ENCODE assay signal across 27 cellular contexts in the genomic region with DNA sequence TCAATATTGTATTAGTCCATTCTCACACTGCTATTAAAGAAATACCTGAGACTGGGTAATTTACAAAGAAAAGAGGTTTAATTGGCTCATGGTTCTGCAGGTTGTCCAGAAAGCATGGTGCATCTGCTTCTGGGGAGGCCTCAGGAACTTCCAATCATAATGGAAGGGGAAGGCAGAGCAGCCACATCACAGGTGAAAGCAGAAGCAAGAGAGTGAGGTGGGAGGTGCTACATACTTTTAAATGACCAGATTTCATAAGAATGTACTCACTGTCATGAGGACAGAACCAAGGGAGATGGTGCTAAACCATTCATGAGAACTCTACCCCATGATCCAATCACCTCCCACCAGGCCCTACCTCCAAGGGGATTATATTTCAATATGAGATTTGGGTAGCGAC. TPM values are rescaled to one million over a fixed set of nuclear protein-coding genes. Genes with fewer than 3 reads are reported as not detected.
DNase-seq lines count a peak whose midpoint lies in the region; ATAC-seq, FAIRE-seq and TF ChIP-seq lines count a peak whose summit lies in the region.
"Had no signal": no experiment of that assay in that cellular context is flagged by ENCODE, and none has a peak within 500 bp of the region (broad histone marks: within the 10 kb centered on the region; RNA-seq: fewer than 3 reads in every experiment).

No MANE protein-coding gene starts in this region.

- H3K27ac Mint-ChIP-seq in activated CD8-positive, alpha-beta T cell treated with anti-CD3 and anti-CD28 coated beads for 36 hours = no peak overlapping the region
- H3K27ac Mint-ChIP-seq in activated CD8-positive, alpha-beta T cell treated with anti-CD3 and anti-CD28 coated beads, Interleukin-2, amount 10 ng/mL, durations not matched to agents 7 days and 5 days = no peak overlapping the region
- H3K27ac Mint-ChIP-seq in stimulated activated effector memory CD8-positive, alpha-beta T cell treated with anti-CD3 and anti-CD28 coated beads, Interleukin-12 subunit alpha, Interleukin-12 subunit beta, amount 100 ng/mL, for 72 hours = peak overlapping the region; percentile 66
- H3K27ac Mint-ChIP-seq in activated naive CD8-positive, alpha-beta T cell treated with anti-CD3 and anti-CD28 coated beads for 36 hours = no peak overlapping the region
- H3K27ac Mint-ChIP-seq: CD14-positive monocyte; CD4-positive, alpha-beta T cell had no signal

- no peaks in the 10 kb centered on the region for H3K36me3 Mint-ChIP-seq in activated CD8-positive, alpha-beta T cell treated with anti-CD3 and anti-CD28 coated beads for 36 hours (ENCODE audit: low read depth)
- H3K36me3 Mint-ChIP-seq in activated CD8-positive, alpha-beta T cell treated with anti-CD3 and anti-CD28 coated beads, Interleukin-2, amount 10 ng/mL, durations not matched to agents 7 days and 5 days (ENCODE audit: low read depth) = peaks cover 4% of the 10 kb centered on the region
- no peaks in the 10 kb centered on the region for H3K36me3 Mint-ChIP-seq in stimulated activated effector memory CD8-positive, alpha-beta T cell treated with anti-CD3 and anti-CD28 coated beads, Interleukin-12 subunit alpha, Interleukin-12 subunit beta, amount 100 ng/mL, for 72 hours
- H3K36me3 Mint-ChIP-seq in activated naive CD8-positive, alpha-beta T cell treated with anti-CD3 and anti-CD28 coated beads for 36 hours = peaks cover 2% of the 10 kb centered on the region
- H3K36me3 Mint-ChIP-seq: CD14-positive monocyte; CD8-positive, alpha-beta memory T cell had no signal

- intact Hi-C loops in activated CD8-positive, alpha-beta T cell treated with anti-CD3 and anti-CD28 coated beads for 36 hours (cut with micrococcal nuclease) = no loop called here
- intact Hi-C loops in aorta (cut with DNase I) = no loop called here

- no peaks in the 10 kb centered on the region for H3K27me3 Mint-ChIP-seq in activated CD8-positive, alpha-beta T cell treated with anti-CD3 and anti-CD28 coated beads for 36 hours
- H3K27me3 Mint-ChIP-seq in activated CD8-positive, alpha-beta T cell treated with anti-CD3 and anti-CD28 coated beads, Interleukin-2, amount 10 ng/mL, durations not matched to agents 7 days and 5 days (ENCODE audit: low read depth) = no peaks in the 10 kb centered on the region
- no peaks in the 10 kb centered on the region for H3K27me3 Mint-ChIP-seq in activated naive CD8-positive, alpha-beta T cell treated with anti-CD3 and anti-CD28 coated beads for 36 hours
- H3K27me3 Mint-ChIP-seq: CD4-positive, alpha-beta T cell had no signal

- no peaks in the 10 kb centered on the region for H3K36me3 ChIP-seq in aorta (ENCODE audit: control insufficient read depth in 1 of 2, insufficient read depth in 2 of 2, low read length in 1 of 2)
- H3K36me3 ChIP-seq: BE2C; BLaER1 treated with 17β-estradiol and CSF1 and Interleukin-3, amounts not matched to agents 10 nM and 100 nM had no signal

- no peak overlapping the region for H3K4me3 ChIP-seq in GM12865 (ENCODE audit: low read depth, low read length)
- H3K4me3 ChIP-seq in aorta (ENCODE audit: low read length in 2 of 2) = no peak overlapping the region
- H3K4me3 ChIP-seq: A549; BLaER1 treated with 17β-estradiol and CSF1 and Interleukin-3, amounts not matched to agents 10 nM and 100 nM; GM23248 had no signal

- ATAC-seq in activated CD8-positive, alpha-beta T cell treated with anti-CD3 and anti-CD28 coated beads for 36 hours = peak; percentile 35
- no peak for ATAC-seq in activated CD8-positive, alpha-beta T cell treated with anti-CD3 and anti-CD28 coated beads, Interleukin-2, amount 10 ng/mL, durations not matched to agents 7 days and 5 days
- peak; percentile 41 for ATAC-seq in stimulated activated effector memory CD8-positive, alpha-beta T cell treated with anti-CD3 and anti-CD28 coated beads, Interleukin-12 subunit alpha, Interleukin-12 subunit beta, amount 100 ng/mL, for 72 hours
- ATAC-seq in GM18861 (IDR thresholded peaks at IDR 0.05; ENCODE audit: unreplicated experiment) (no peak), aorta (ENCODE audit: low FRiP score) (no peak)
- ATAC-seq: A549 had no signal

- TF ChIP-seq CTCF in activated CD8-positive, alpha-beta T cell treated with anti-CD3 and anti-CD28 coated beads for 36 hours (IDR thresholded peaks at IDR 0.05) = no peak
- no peak for TF ChIP-seq CTCF in GM12865 (IDR thresholded peaks at IDR 0.05; ENCODE audit: insufficient read depth, low read depth, low read length, missing control alignments)

- POLR2A ChIA-PET in activated CD8-positive, alpha-beta T cell treated with anti-CD3 and anti-CD28 coated beads for 36 hours (lab: Charles Lee) = interaction anchor here (0.7 to 3.4 kb wide), 5 partner anchors 8 to 123 kb away, joined by 3 to 18 read pairs (median 4); no protein-coding TSS in a partner anchor
- POLR2A ChIA-PET in activated CD8-positive, alpha-beta T cell treated with anti-CD3 and anti-CD28 coated beads, Interleukin-2, amount 10 ng/mL, durations not matched to agents 7 days and 5 days (lab: Charles Lee) = no interaction called here

- CTCF ChIA-PET in activated CD8-positive, alpha-beta T cell treated with anti-CD3 and anti-CD28 coated beads for 36 hours (lab: Charles Lee) = interaction anchor here (1.2 kb wide), 1 partner anchor 10 kb away, joined by 3 read pairs; no protein-coding TSS in a partner anchor
- CTCF ChIA-PET in activated CD8-positive, alpha-beta T cell treated with anti-CD3 and anti-CD28 coated beads, Interleukin-2, amount 10 ng/mL, durations not matched to agents 7 days and 5 days (lab: Charles Lee) = no interaction called here

- H3K9me3 ChIP-seq in aorta (ENCODE audit: control insufficient read depth, low read length) = peaks cover 1% of the 10 kb centered on the region
- H3K9me3 ChIP-seq: A549, BE2C had no signal

- H3K9me3 Mint-ChIP-seq in activated CD8-positive, alpha-beta T cell treated with anti-CD3 and anti-CD28 coated beads for 36 hours = no peaks in the 10 kb centered on the region
- H3K9me3 Mint-ChIP-seq in activated CD8-positive, alpha-beta T cell treated with anti-CD3 and anti-CD28 coated beads, Interleukin-2, amount 10 ng/mL, durations not matched to agents 7 days and 5 days (ENCODE audit: insufficient read depth) = no peaks in the 10 kb centered on the region
- H3K9me3 Mint-ChIP-seq in stimulated activated effector memory CD8-positive, alpha-beta T cell treated with anti-CD3 and anti-CD28 coated beads, Interleukin-12 subunit alpha, Interleukin-12 subunit beta, amount 100 ng/mL, for 72 hours = peaks cover 2% of the 10 kb centered on the region
- H3K9me3 Mint-ChIP-seq in activated naive CD8-positive, alpha-beta T cell treated with anti-CD3 and anti-CD28 coated beads for 36 hours = peaks cover 7% of the 10 kb centered on the region
- H3K9me3 Mint-ChIP-seq: CD14-positive monocyte; CD4-positive, alpha-beta T cell; CD8-positive, alpha-beta memory T cell had no signal

- 99 to 100% methylated on average over 1 of the region's 1 CpG for WGBS in aorta, 2 donors

- DNase-seq in activated CD8-positive, alpha-beta T cell treated with anti-CD3 and anti-CD28 coated beads for 36 hours = no peak
- no peak for DNase-seq in activated CD8-positive, alpha-beta T cell treated with anti-CD3 and anti-CD28 coated beads, Interleukin-2, amount 10 ng/mL, durations not matched to agents 7 days and 5 days
- peak; percentile 39 for DNase-seq in GM12865 (ENCODE audit: low read depth)
- DNase-seq in GM12892 (ENCODE audit: insufficient read length) = no peak
- DNase-seq in stimulated activated effector memory CD8-positive, alpha-beta T cell treated with anti-CD3 and anti-CD28 coated beads, Interleukin-12 subunit alpha, Interleukin-12 subunit beta, amount 100 ng/mL, for 72 hours (ENCODE audit: low spot score in 2 of 2) = no peak
- no peak for DNase-seq in activated naive CD8-positive, alpha-beta T cell treated with anti-CD3 and anti-CD28 coated beads for 36 hours
- no peak for DNase-seq in aorta
- DNase-seq: 8988T; ACHN; AML-193; BE2C; CD4-positive, alpha-beta T cell; CD8-positive, alpha-beta memory T cell; DMS 273 treated with DMSO at 0.1 percent for 48 hours; DMS79; GF-D8; GM23248; H7; HCEC 1CT had no signal

- H3K27ac ChIP-seq in aorta (ENCODE audit: low read depth in 1 of 2, low read length in 2 of 2) = no peak overlapping the region
- H3K27ac ChIP-seq: A549; BLaER1 treated with 17β-estradiol and CSF1 and Interleukin-3, amounts not matched to agents 10 nM and 100 nM; GM23248 had no signal

- H3K4me1 ChIP-seq in aorta (ENCODE audit: control insufficient read depth in 1 of 2, insufficient read depth in 2 of 2, low read length in 2 of 2) = no peaks in the 10 kb centered on the region
- H3K4me1 ChIP-seq: A549, BE2C had no signal

- no peak for TF ChIP-seq POLR2A in GM12892 (IDR thresholded peaks at IDR 0.05; ENCODE audit: low read depth, low read length)

- H3K27me3 ChIP-seq in aorta (ENCODE audit: control insufficient read depth in 1 of 2, insufficient read depth in 2 of 2, low read length in 1 of 2) = no peaks in the 10 kb centered on the region
- H3K27me3 ChIP-seq: BE2C; BLaER1 treated with 17β-estradiol and CSF1 and Interleukin-3, amounts not matched to agents 10 nM and 100 nM had no signal

- FAIRE-seq in GM12892 (lab: Jason Lieb, UNC) = peak; percentile 72
- FAIRE-seq: A549, D721Med, GM18507, GM19239, H1 had no signal

- H3K4me1 Mint-ChIP-seq in activated CD8-positive, alpha-beta T cell treated with anti-CD3 and anti-CD28 coated beads for 36 hours (ENCODE audit: low read depth) = peaks cover 44% of the 10 kb centered on the region
- peaks cover 3% of the 10 kb centered on the region for H3K4me1 Mint-ChIP-seq in activated CD8-positive, alpha-beta T cell treated with anti-CD3 and anti-CD28 coated beads, Interleukin-2, amount 10 ng/mL, durations not matched to agents 7 days and 5 days (ENCODE audit: low read depth)
- peaks cover 44% of the 10 kb centered on the region for H3K4me1 Mint-ChIP-seq in stimulated activated effector memory CD8-positive, alpha-beta T cell treated with anti-CD3 and anti-CD28 coated beads, Interleukin-12 subunit alpha, Interleukin-12 subunit beta, amount 100 ng/mL, for 72 hours
- H3K4me1 Mint-ChIP-seq in activated naive CD8-positive, alpha-beta T cell treated with anti-CD3 and anti-CD28 coated beads for 36 hours = peaks cover 11% of the 10 kb centered on the region
- H3K4me1 Mint-ChIP-seq: CD14-positive monocyte; CD8-positive, alpha-beta memory T cell had no signal

- H3K4me3 Mint-ChIP-seq in activated CD8-positive, alpha-beta T cell treated with anti-CD3 and anti-CD28 coated beads for 36 hours = peak overlapping the region; percentile 8
- no peak overlapping the region for H3K4me3 Mint-ChIP-seq in activated CD8-positive, alpha-beta T cell treated with anti-CD3 and anti-CD28 coated beads, Interleukin-2, amount 10 ng/mL, durations not matched to agents 7 days and 5 days
- H3K4me3 Mint-ChIP-seq in stimulated activated effector memory CD8-positive, alpha-beta T cell treated with anti-CD3 and anti-CD28 coated beads, Interleukin-12 subunit alpha, Interleukin-12 subunit beta, amount 100 ng/mL, for 72 hours = peak overlapping the region; percentile 60
- H3K4me3 Mint-ChIP-seq in activated naive CD8-positive, alpha-beta T cell treated with anti-CD3 and anti-CD28 coated beads for 36 hours = no peak overlapping the region
- H3K4me3 Mint-ChIP-seq: CD14-positive monocyte; CD4-positive, alpha-beta T cell; CD8-positive, alpha-beta memory T cell had no signal

RNA-seq across cellular contexts. Expression of a gene that starts 55.7 kb away (rescaled TPM):
- total RNA-seq in activated CD8-positive, alpha-beta T cell treated with anti-CD3 and anti-CD28 coated beads for 36 hours = 10 to 100 TPM; 67.1 to 71.0 TPM
- 10 to 100 TPM; 42.7 to 44.5 TPM for total RNA-seq in activated CD8-positive, alpha-beta T cell treated with anti-CD3 and anti-CD28 coated beads, Interleukin-2, amount 10 ng/mL, durations not matched to agents 7 days and 5 days
- 85.2 TPM for polyA plus RNA-seq in GM12892 (2012; ENCODE audit: missing spikeins)
- total RNA-seq in activated naive CD8-positive, alpha-beta T cell treated with anti-CD3 and anti-CD28 coated beads for 36 hours = 10 to 100 TPM; 86.1 to 86.2 TPM
- 10 to 100 TPM; 15.8 to 16.8 TPM for total RNA-seq in aorta
- polyA plus RNA-seq in aorta = 10 to 100 TPM; 19.6 to 30.3 TPM

Comparison
In these comparisons a context has a peak if more than half of its experiments do, and no peak if none do; other contexts are left out.
1. ATAC-seq: peak in activated CD8-positive, alpha-beta T cell treated with anti-CD3 and anti-CD28 coated beads for 36 hours (single experiment) and stimulated activated effector memory CD8-positive, alpha-beta T cell treated with anti-CD3 and anti-CD28 coated beads, Interleukin-12 subunit alpha, Interleukin-12 subunit beta, amount 100 ng/mL, for 72 hours (single experiment); none in activated CD8-positive, alpha-beta T cell treated with anti-CD3 and anti-CD28 coated beads, Interleukin-2, amount 10 ng/mL, durations not matched to agents 7 days and 5 days (single experiment), GM18861 (single experiment) and aorta (single experiment).
2. H3K4me3 Mint-ChIP-seq: peak in activated CD8-positive, alpha-beta T cell treated with anti-CD3 and anti-CD28 coated beads for 36 hours (single experiment) and stimulated activated effector memory CD8-positive, alpha-beta T cell treated with anti-CD3 and anti-CD28 coated beads, Interleukin-12 subunit alpha, Interleukin-12 subunit beta, amount 100 ng/mL, for 72 hours (single experiment); none in activated CD8-positive, alpha-beta T cell treated with anti-CD3 and anti-CD28 coated beads, Interleukin-2, amount 10 ng/mL, durations not matched to agents 7 days and 5 days (single experiment) and activated naive CD8-positive, alpha-beta T cell treated with anti-CD3 and anti-CD28 coated beads for 36 hours (single experiment).